In the genomic region with DNA sequence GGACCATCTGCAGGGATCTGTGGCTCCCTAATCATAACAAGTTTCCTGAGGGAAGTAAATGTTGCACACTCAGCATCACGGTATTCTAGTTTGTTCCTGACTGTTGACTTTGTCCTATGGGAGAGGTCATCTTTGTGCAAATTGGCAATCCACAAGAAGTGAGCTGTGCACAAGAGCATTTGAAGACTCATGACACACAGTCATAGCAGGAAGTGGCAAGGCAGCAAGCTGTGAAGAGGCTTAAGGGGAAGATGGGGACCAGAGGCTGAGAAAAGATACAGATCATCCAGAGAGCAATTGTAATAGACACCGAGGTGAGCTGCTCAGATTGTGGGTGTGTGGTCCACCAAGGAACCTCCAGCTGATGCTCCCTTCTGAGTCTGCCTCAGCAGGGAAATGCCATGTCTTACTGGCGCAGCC, we compare ENCODE assay signal across 13 cellular contexts. TPM values are rescaled to one million over a fixed set of nuclear protein-coding genes. Genes with fewer than 3 reads are reported as not detected.
DNase-seq lines count a peak whose midpoint lies in the region; ATAC-seq, FAIRE-seq and TF ChIP-seq lines count a peak whose summit lies in the region.
"Had no signal": no experiment of that assay in that cellular context is flagged by ENCODE, and none has a peak within 500 bp of the region (broad histone marks: within the 10 kb centered on the region; RNA-seq: fewer than 3 reads in every experiment).

No MANE protein-coding gene starts in this region.

- FAIRE-seq in astrocyte (lab: Jason Lieb, UNC): peak; percentile 74
- FAIRE-seq: GM19239 had no signal

- peak in 1 of 7 experiments; percentile 11 for DNase-seq in CD8-positive, alpha-beta T cell
- peak; percentile 44 for DNase-seq in astrocyte (ENCODE audit: low read depth)
- DNase-seq in neural progenitor cell (ENCODE audit: low spot score): peak; percentile 4
- no peak for DNase-seq in Ammon's horn (ENCODE audit: low spot score)
- DNase-seq in left colon: no peak
- DNase-seq in epidermal melanocyte (ENCODE audit: insufficient read length, low spot score): no peak
- DNase-seq: caudate nucleus, GDM1 had no signal

- no peak overlapping the region for H3K27ac ChIP-seq in CD8-positive, alpha-beta T cell (ENCODE audit: low read depth, low read length)
- H3K27ac ChIP-seq in HUES48 (ENCODE audit: low read depth, low read length) (peak overlapping the region; percentile 53), astrocyte (ENCODE audit: low read depth, low read length) (peak overlapping the region; percentile 7), neural progenitor cell (peak overlapping the region; percentile 5)

- H3K9me3 Mint-ChIP-seq in CD8-positive, alpha-beta T cell: no peaks in the 10 kb centered on the region
- H3K9me3 Mint-ChIP-seq in astrocyte (ENCODE audit: unreplicated experiment): peaks cover 2% of the 10 kb centered on the region
- H3K9me3 Mint-ChIP-seq in neural progenitor cell: peaks cover 3% of the 10 kb centered on the region

- H4K20me1 ChIP-seq in astrocyte (ENCODE audit: insufficient read depth, low read length) (no peaks in the 10 kb centered on the region), neural progenitor cell (ENCODE audit: low read depth) (no peaks in the 10 kb centered on the region)

- no peak overlapping the region for H2AFZ ChIP-seq in astrocyte (ENCODE audit: low read depth, low read length)
- H2AFZ ChIP-seq in neural progenitor cell (replicated peaks): no peak overlapping the region

- H3K9ac ChIP-seq in HUES48 (ENCODE audit: low read depth, low read length) (no peak overlapping the region), astrocyte (ENCODE audit: low read length) (no peak overlapping the region), neural progenitor cell (no peak overlapping the region)

- H3K4me2 ChIP-seq in astrocyte (ENCODE audit: low read length) (peak overlapping the region; percentile 23), neural progenitor cell (peak overlapping the region; percentile 14)

- no peak overlapping the region for H3K4me3 Mint-ChIP-seq in CD8-positive, alpha-beta T cell
- no peak overlapping the region for H3K4me3 Mint-ChIP-seq in astrocyte (ENCODE audit: unreplicated experiment)
- H3K4me3 Mint-ChIP-seq in neural progenitor cell: no peak overlapping the region

- no peak overlapping the region for H3K4me3 ChIP-seq in CD8-positive, alpha-beta T cell (ENCODE audit: low read depth, low read length)
- no peak overlapping the region for H3K4me3 ChIP-seq in HUES48 (ENCODE audit: low read depth, low read length)
- H3K4me3 ChIP-seq in astrocyte (ENCODE audit: insufficient read depth, low read depth, low read length): no peak overlapping the region
- H3K4me3 ChIP-seq in neural progenitor cell: no peak overlapping the region

- H3K27ac Mint-ChIP-seq in CD8-positive, alpha-beta T cell: no peak overlapping the region
- H3K27ac Mint-ChIP-seq in astrocyte (ENCODE audit: unreplicated experiment) (no peak overlapping the region), neural progenitor cell (no peak overlapping the region)

- no peak for TF ChIP-seq CTCF in CD8-positive, alpha-beta T cell (IDR thresholded peaks at IDR 0.05)
- TF ChIP-seq CTCF in astrocyte (IDR thresholded peaks at IDR 0.05; ENCODE audit: insufficient read depth, low read depth, low read length): no peak
- TF ChIP-seq CTCF in neural progenitor cell (IDR thresholded peaks at IDR 0.05): no peak

- intact Hi-C loops in CD8-positive, alpha-beta T cell (cut with DNase I, micrococcal nuclease): no loop called here
- intact Hi-C loops in left colon (cut with DNase I, micrococcal nuclease): no loop called here

- H3K27me3 ChIP-seq in CD8-positive, alpha-beta T cell (ENCODE audit: insufficient read depth, low read length): no peaks in the 10 kb centered on the region
- no peaks in the 10 kb centered on the region for H3K27me3 ChIP-seq in HUES48 (ENCODE audit: control insufficient read depth, insufficient read depth, low read length)
- H3K27me3 ChIP-seq in astrocyte (ENCODE audit: insufficient read depth, low read length): peaks cover 3% of the 10 kb centered on the region
- no peaks in the 10 kb centered on the region for H3K27me3 ChIP-seq in neural progenitor cell

- no peaks in the 10 kb centered on the region for H3K27me3 Mint-ChIP-seq in CD8-positive, alpha-beta T cell (ENCODE audit: low read depth)
- H3K27me3 Mint-ChIP-seq in astrocyte (ENCODE audit: low read depth, unreplicated experiment) (peaks cover 10% of the 10 kb centered on the region), neural progenitor cell (ENCODE audit: insufficient read depth, low read depth) (peaks cover 2% of the 10 kb centered on the region)

- no peaks in the 10 kb centered on the region for H3K9me3 ChIP-seq in CD8-positive, alpha-beta T cell (ENCODE audit: low read length)
- H3K9me3 ChIP-seq in HUES48 (ENCODE audit: control insufficient read depth, insufficient read depth, low read length) (no peaks in the 10 kb centered on the region), astrocyte (ENCODE audit: insufficient read depth, low read depth, low read length) (no peaks in the 10 kb centered on the region), neural progenitor cell (ENCODE audit: low read depth) (no peaks in the 10 kb centered on the region)

- peaks cover 24% of the 10 kb centered on the region for H3F3A ChIP-seq in neural progenitor cell (ENCODE audit: low read depth)

- ATAC-seq in CD8-positive, alpha-beta T cell: peak; percentile 36
- no peak for ATAC-seq in left colon

- CTCF ChIA-PET in CD8-positive, alpha-beta T cell (lab: Charles Lee): no interaction called here

- no peaks in the 10 kb centered on the region for H3K4me1 ChIP-seq in CD8-positive, alpha-beta T cell (ENCODE audit: insufficient read depth, low read length)
- H3K4me1 ChIP-seq in HUES48 (ENCODE audit: control insufficient read depth, insufficient read depth, low read length): peaks cover 6% of the 10 kb centered on the region; the same call in 1 of the 2 replicates
- peaks cover 21% of the 10 kb centered on the region for H3K4me1 ChIP-seq in astrocyte (ENCODE audit: insufficient read depth, low read length)
- peaks cover 39% of the 10 kb centered on the region for H3K4me1 ChIP-seq in neural progenitor cell

- peaks cover 9% of the 10 kb centered on the region for H3K4me1 Mint-ChIP-seq in CD8-positive, alpha-beta T cell (ENCODE audit: low read depth)
- peaks cover 18% of the 10 kb centered on the region for H3K4me1 Mint-ChIP-seq in astrocyte (ENCODE audit: low read depth, unreplicated experiment)
- peaks cover 40% of the 10 kb centered on the region for H3K4me1 Mint-ChIP-seq in neural progenitor cell

- POLR2A ChIA-PET in CD8-positive, alpha-beta T cell (lab: Charles Lee): no interaction called here

- H3K79me2 ChIP-seq in astrocyte (ENCODE audit: insufficient read depth, low read length) (no peaks in the 10 kb centered on the region), neural progenitor cell (ENCODE audit: low read depth) (no peaks in the 10 kb centered on the region)

- H3K36me3 Mint-ChIP-seq in CD8-positive, alpha-beta T cell: no peaks in the 10 kb centered on the region
- H3K36me3 Mint-ChIP-seq in astrocyte (ENCODE audit: low read depth, unreplicated experiment) (no peaks in the 10 kb centered on the region), neural progenitor cell (no peaks in the 10 kb centered on the region)

- H3K36me3 ChIP-seq in CD8-positive, alpha-beta T cell (ENCODE audit: insufficient read depth, low read length): no peaks in the 10 kb centered on the region
- H3K36me3 ChIP-seq in HUES48 (ENCODE audit: control insufficient read depth, insufficient read depth, low read length) (no peaks in the 10 kb centered on the region), astrocyte (ENCODE audit: insufficient read depth, low read length) (no peaks in the 10 kb centered on the region), neural progenitor cell (no peaks in the 10 kb centered on the region)

RNA-seq across cellular contexts. Expression of a gene that starts 2.7 kb away (rescaled TPM):
- not detected for total RNA-seq in CD8-positive, alpha-beta T cell
- total RNA-seq in astrocyte (not detected in 2 replicates), neural progenitor cell (ENCODE audit: low replicate concordance) (not detected in 2 replicates), left colon (not detected)
- total RNA-seq: fibroblast of villous mesenchyme, mesenteric fat pad, skeletal muscle tissue had no signal

Comparison
In these comparisons a context has a peak if more than half of its experiments do, and no peak if none do; other contexts are left out.
1. DNase-seq: peak in astrocyte (single experiment) and neural progenitor cell (single experiment); none in Ammon's horn (single experiment), left colon (0 of 2) and epidermal melanocyte (single experiment).